In genomic region chr11:87878373-87878779, GRCh38 we compare ENCODE assay signal across 8 cellular contexts.
DNase-seq lines count a peak whose midpoint lies in the region; ATAC-seq and TF ChIP-seq lines count a peak whose summit lies in the region.

No MANE protein-coding gene starts in this region.

- H3K27me3 Mint-ChIP-seq in activated CD4-positive, alpha-beta T cell treated with anti-CD3 and anti-CD28 coated beads, Interleukin-2, amount 10 ng/mL, durations not matched to agents 7 days and 5 days: no peaks in the 10 kb centered on the region
- no peaks in the 10 kb centered on the region for H3K27me3 Mint-ChIP-seq in activated CD4-positive, alpha-beta T cell treated with anti-CD3 and anti-CD28 coated beads, Interleukin-2, amount 10 ng/mL, durations not matched to agents 24 days and 14 days
- no peaks in the 10 kb centered on the region for H3K27me3 Mint-ChIP-seq in type B pancreatic cell

- no peak overlapping the region for H3K4me3 Mint-ChIP-seq in activated CD4-positive, alpha-beta T cell treated with anti-CD3 and anti-CD28 coated beads, Interleukin-2, amount 10 ng/mL, durations not matched to agents 7 days and 5 days
- no peak overlapping the region for H3K4me3 Mint-ChIP-seq in activated CD4-positive, alpha-beta T cell treated with anti-CD3 and anti-CD28 coated beads, Interleukin-2, amount 10 ng/mL, durations not matched to agents 24 days and 14 days
- H3K4me3 Mint-ChIP-seq in type B pancreatic cell: no peak overlapping the region

- H3K4me1 Mint-ChIP-seq in activated CD4-positive, alpha-beta T cell treated with anti-CD3 and anti-CD28 coated beads, Interleukin-2, amount 10 ng/mL, durations not matched to agents 7 days and 5 days: no peaks in the 10 kb centered on the region
- no peaks in the 10 kb centered on the region for H3K4me1 Mint-ChIP-seq in activated CD4-positive, alpha-beta T cell treated with anti-CD3 and anti-CD28 coated beads, Interleukin-2, amount 10 ng/mL, durations not matched to agents 24 days and 14 days
- no peaks in the 10 kb centered on the region for H3K4me1 Mint-ChIP-seq in type B pancreatic cell (ENCODE audit: unreplicated experiment)

- H3K36me3 Mint-ChIP-seq in activated CD4-positive, alpha-beta T cell treated with anti-CD3 and anti-CD28 coated beads, Interleukin-2, amount 10 ng/mL, durations not matched to agents 7 days and 5 days (ENCODE audit: low read depth): no peaks in the 10 kb centered on the region
- no peaks in the 10 kb centered on the region for H3K36me3 Mint-ChIP-seq in activated CD4-positive, alpha-beta T cell treated with anti-CD3 and anti-CD28 coated beads, Interleukin-2, amount 10 ng/mL, durations not matched to agents 24 days and 14 days (ENCODE audit: low read depth)
- H3K36me3 Mint-ChIP-seq in type B pancreatic cell: no peaks in the 10 kb centered on the region

- no peaks in the 10 kb centered on the region for H3K9me3 ChIP-seq in PC-9 (ENCODE audit: insufficient read depth, low read depth)
- no peaks in the 10 kb centered on the region for H3K9me3 ChIP-seq in gastrocnemius medialis

- H3K4me3 ChIP-seq in PC-9: no peak overlapping the region
- H3K4me3 ChIP-seq in gastrocnemius medialis: no peak overlapping the region

- TF ChIP-seq CTCF in PC-9 (conservative IDR thresholded peaks at IDR 0.05) (peak; percentile 77), type B pancreatic cell (conservative IDR thresholded peaks at IDR 0.05) (peak; percentile 70), gastrocnemius medialis (IDR thresholded peaks at IDR 0.05 in 4 of 5, conservative IDR thresholded peaks at IDR 0.05 in 1 of 5) (no peak)

- H3K9me3 Mint-ChIP-seq in activated CD4-positive, alpha-beta T cell treated with anti-CD3 and anti-CD28 coated beads, Interleukin-2, amount 10 ng/mL, durations not matched to agents 7 days and 5 days: no peaks in the 10 kb centered on the region
- H3K9me3 Mint-ChIP-seq in activated CD4-positive, alpha-beta T cell treated with anti-CD3 and anti-CD28 coated beads, Interleukin-2, amount 10 ng/mL, durations not matched to agents 24 days and 14 days: no peaks in the 10 kb centered on the region
- H3K9me3 Mint-ChIP-seq in type B pancreatic cell: no peaks in the 10 kb centered on the region

- DNase-seq in activated CD4-positive, alpha-beta T cell treated with anti-CD3 and anti-CD28 coated beads, Interleukin-2, amount 10 ng/mL, durations not matched to agents 7 days and 5 days: peak; percentile 6
- no peak for DNase-seq in activated CD4-positive, alpha-beta T cell treated with anti-CD3 and anti-CD28 coated beads, Interleukin-2, amount 10 ng/mL, durations not matched to agents 24 days and 14 days
- DNase-seq in PC-9 (peak in 1 of 2 experiments; percentile 4), fibroblast of the conjunctiva (ENCODE audit: low read depth) (peak; percentile 36), type B pancreatic cell (ENCODE audit: extremely low spot score, unreplicated experiment) (no peak), gastrocnemius medialis (no peak)
- no peak for DNase-seq in stimulated activated CD4-positive, alpha-beta T cell treated with anti-CD3 and anti-CD28 coated beads, Interleukin-12 subunit alpha, Interleukin-12 subunit beta, amount 100 ng/mL, for 4 hours
- DNase-seq in stimulated activated naive CD4-positive, alpha-beta T cell (lab: John Stamatoyannopoulos, UW): no peak

- no peaks in the 10 kb centered on the region for H4K20me1 ChIP-seq in PC-9 (ENCODE audit: insufficient read depth)

- no peaks in the 10 kb centered on the region for H3K27me3 ChIP-seq in PC-9 (ENCODE audit: insufficient read depth, low read depth)
- no peaks in the 10 kb centered on the region for H3K27me3 ChIP-seq in gastrocnemius medialis

- CTCF ChIA-PET in activated CD4-positive, alpha-beta T cell treated with anti-CD3 and anti-CD28 coated beads, Interleukin-2, amount 10 ng/mL, durations not matched to agents 7 days and 5 days (lab: Charles Lee): no interaction called here
- CTCF ChIA-PET in PC-9 (lab: Charles Lee): interaction anchor here (1.0 kb wide), 1 partner anchor 137 kb away, joined by 3 read pairs; no protein-coding TSS in a partner anchor

- H3K27ac ChIP-seq in PC-9 (no peak overlapping the region), gastrocnemius medialis (no peak overlapping the region)

- no peak overlapping the region for H3K4me2 ChIP-seq in PC-9

- H3F3A ChIP-seq in PC-9 (ENCODE audit: insufficient read depth, low read depth): no peaks in the 10 kb centered on the region

- no peak overlapping the region for H3K27ac Mint-ChIP-seq in activated CD4-positive, alpha-beta T cell treated with anti-CD3 and anti-CD28 coated beads, Interleukin-2, amount 10 ng/mL, durations not matched to agents 7 days and 5 days
- H3K27ac Mint-ChIP-seq in activated CD4-positive, alpha-beta T cell treated with anti-CD3 and anti-CD28 coated beads, Interleukin-2, amount 10 ng/mL, durations not matched to agents 24 days and 14 days: no peak overlapping the region
- no peak overlapping the region for H3K27ac Mint-ChIP-seq in type B pancreatic cell

- in situ Hi-C loops in gastrocnemius medialis (cut with MboI; ENCODE audit: low sequenced_read_pairs in 4 of 4): no loop called here

- POLR2A ChIA-PET in activated CD4-positive, alpha-beta T cell treated with anti-CD3 and anti-CD28 coated beads, Interleukin-2, amount 10 ng/mL, durations not matched to agents 7 days and 5 days (lab: Charles Lee): no interaction called here
- POLR2A ChIA-PET in PC-9 (lab: Charles Lee; ENCODE audit: unreplicated experiment): no interaction called here

- intact Hi-C loops in activated CD4-positive, alpha-beta T cell treated with anti-CD3 and anti-CD28 coated beads, Interleukin-2, amount 10 ng/mL, durations not matched to agents 24 days and 14 days (cut with micrococcal nuclease): loop anchor here (10.0 kb wide), 1 partner anchor 676 kb away; no protein-coding TSS in a partner anchor
- intact Hi-C loops in PC-9 (cut with micrococcal nuclease; ENCODE audit: unreplicated experiment): loop anchor here (1.0 to 5.0 kb wide), 2 partner anchors 526 to 666 kb away; no protein-coding TSS in a partner anchor
- intact Hi-C loops in gastrocnemius medialis (cut with DNase I; ENCODE audit: low total_unique reads): no loop called here

- no peaks in the 10 kb centered on the region for H3K79me2 ChIP-seq in PC-9 (ENCODE audit: low read depth)

- ATAC-seq in gastrocnemius medialis: no peak

- H3K9me2 ChIP-seq in PC-9 (ENCODE audit: insufficient read depth): no peaks in the 10 kb centered on the region

- TF ChIP-seq POLR2A in gastrocnemius medialis (IDR thresholded peaks at IDR 0.05): no peak

- BruUV-seq in PC-9 (replicated peaks; lab: Mats Ljungman, UMichigan): no TSS peak

- H3K4me1 ChIP-seq in PC-9 (replicated peaks; ENCODE audit: insufficient read depth): no peaks in the 10 kb centered on the region
- H3K4me1 ChIP-seq in gastrocnemius medialis: no peaks in the 10 kb centered on the region

- H3K36me3 ChIP-seq in PC-9 (ENCODE audit: low read depth) (no peaks in the 10 kb centered on the region), gastrocnemius medialis (no peaks in the 10 kb centered on the region)

- no peak overlapping the region for H2AFZ ChIP-seq in PC-9

Comparison
In these comparisons a context has a peak if more than half of its experiments do, and no peak if none do; other contexts are left out.
1. DNase-seq: peak in activated CD4-positive, alpha-beta T cell treated with anti-CD3 and anti-CD28 coated beads, Interleukin-2, amount 10 ng/mL, durations not matched to agents 7 days and 5 days (single experiment) and fibroblast of the conjunctiva (single experiment); none in activated CD4-positive, alpha-beta T cell treated with anti-CD3 and anti-CD28 coated beads, Interleukin-2, amount 10 ng/mL, durations not matched to agents 24 days and 14 days (single experiment), type B pancreatic cell (single experiment), gastrocnemius medialis (0 of 2), stimulated activated CD4-positive, alpha-beta T cell treated with anti-CD3 and anti-CD28 coated beads, Interleukin-12 subunit alpha, Interleukin-12 subunit beta, amount 100 ng/mL, for 4 hours (single experiment) and stimulated activated naive CD4-positive, alpha-beta T cell (0 of 6).
2. CTCF ChIP-seq: peak in PC-9 (single experiment) and type B pancreatic cell (single experiment); none in gastrocnemius medialis (0 of 5).